13 cellular contexts compared by ENCODE assay signal in the genomic region with DNA sequence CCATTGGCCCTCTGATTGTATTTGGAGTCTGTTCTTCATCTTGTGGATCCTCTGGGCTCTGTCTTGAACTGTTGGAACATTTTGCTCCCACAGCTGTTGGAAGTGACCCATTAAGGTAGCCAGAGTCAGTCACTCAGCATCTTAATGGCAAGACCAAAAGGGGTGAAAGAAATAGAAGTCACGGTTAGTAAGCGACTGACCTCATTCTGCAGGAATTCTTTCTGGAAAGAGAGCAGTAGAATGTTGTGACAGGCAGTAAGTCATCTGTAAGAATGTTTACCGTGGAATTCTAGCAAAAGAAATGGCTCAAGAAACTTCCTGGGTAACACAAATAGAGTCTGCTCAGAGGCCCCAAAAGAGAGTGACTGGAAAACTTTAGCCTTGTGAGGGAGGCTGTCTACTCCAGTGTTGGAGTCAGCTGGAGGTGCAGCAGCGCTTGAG. TPM values are rescaled to one million over a fixed set of nuclear protein-coding genes. Genes with fewer than 3 reads are reported as not detected.
A peak's percentile ranks its signal among the peaks of the same experiment; 100 is the strongest.
DNase-seq lines count a peak whose midpoint lies in the region; ATAC-seq and TF ChIP-seq lines count a peak whose summit lies in the region.
"Had no signal": no experiment of that assay in that cellular context is flagged by ENCODE, and none has a peak within 500 bp of the region (broad histone marks: within the 10 kb centered on the region; RNA-seq: fewer than 3 reads in every experiment).

No MANE protein-coding gene starts in this region.

- peak overlapping the region; percentile 60 for H3K27ac ChIP-seq in epithelial cell of prostate

- POLR2A ChIA-PET in AG04449 (lab: Yijun Ruan, JAX) = interaction anchor here (0.6 kb wide), 1 partner anchor 9 kb away, joined by 3 read pairs; no protein-coding TSS in a partner anchor

- DNase-seq in AG04449 (ENCODE audit: low read depth, low spot score) (peak; percentile 80), LoVo (ENCODE audit: low spot score) (peak; percentile 10), epithelial cell of prostate (ENCODE audit: low read depth, low spot score) (no peak), myocyte (ENCODE audit: low read depth) (peak; percentile 65), GM13976 (ENCODE audit: low spot score) (no peak)
- DNase-seq: activated T-cell treated with anti-CD3 and anti-CD28 coated beads, Interleukin-2, amount 50 U/mL, for 48 hours; CD4-positive, alpha-beta T cell; NCI-H2227 treated with DMSO at 0.1 percent for 48 hours; stimulated activated CD4-positive, alpha-beta T cell treated with anti-CD3 and anti-CD28 coated beads, Interleukin-4, amount 100 ng/mL, for 24 hours had no signal

- H3K4me3 ChIP-seq in AG04449 (ENCODE audit: low read depth, low read length) = no peak overlapping the region

- in situ Hi-C loops in GM13976 (cut with MboI; ENCODE audit: low sequenced_read_pairs, unreplicated experiment) = no loop called here

- CTCF ChIA-PET in AG04449 (lab: Yijun Ruan, JAX) = interaction anchor here (1.4 to 2.4 kb wide), 2 partner anchors 17 to 378 kb away, joined by 3 to 9 read pairs; no protein-coding TSS in a partner anchor

- TF ChIP-seq CTCF in AG04449 (IDR thresholded peaks at IDR 0.05; ENCODE audit: insufficient read depth, low read length, missing control alignments) (no peak), GM13976 (IDR thresholded peaks at IDR 0.05; ENCODE audit: borderline replicate concordance, control extremely low read depth, extremely low read depth, insufficient read depth, missing control alignments) (no peak)

- ATAC-seq in GM18498 (IDR thresholded peaks at IDR 0.05; ENCODE audit: unreplicated experiment) (no peak), GM18519 (IDR thresholded peaks at IDR 0.05; ENCODE audit: low FRiP score, unreplicated experiment) (no peak), GM21367 (IDR thresholded peaks at IDR 0.05; ENCODE audit: unreplicated experiment) (no peak)

RNA-seq across cellular contexts. Expression of a gene that starts 28.6 kb away (rescaled TPM):
- total RNA-seq in myocyte = 2.0 and 6.0 TPM in 2 replicates
- polyA plus RNA-seq in myocyte (2012) = 60.3 TPM
- total RNA-seq: T-helper 2 cell treated with Interferon-gamma antibody and Interleukin-4, amounts not matched to agents 100 ng/mL and 5 ng/mL, for 36 hours had no signal

Comparison
In these comparisons a context has a peak if more than half of its experiments do, and no peak if none do; other contexts are left out.
1. DNase-seq: peak in AG04449 (single experiment), LoVo (single experiment) and myocyte (single experiment); none in epithelial cell of prostate (single experiment) and GM13976 (single experiment).